Comparison of ENCODE assay signal across 9 cellular contexts in genomic region chr3:72960812-72961518, GRCh38. TPM values are rescaled to one million over a fixed set of nuclear protein-coding genes. Genes with fewer than 3 reads are reported as not detected.
DNase-seq lines count a peak whose midpoint lies in the region; ATAC-seq and TF ChIP-seq lines count a peak whose summit lies in the region.
"Had no signal": no experiment of that assay in that cellular context is flagged by ENCODE, and none has a peak within 500 bp of the region (broad histone marks: within the 10 kb centered on the region; RNA-seq: fewer than 3 reads in every experiment).

No MANE protein-coding gene starts in this region.

- H3K27ac Mint-ChIP-seq in activated T-helper 1 cell treated with anti-CD3 and anti-CD28 coated beads, Interleukin-12 subunit alpha, Interleukin-12 subunit beta, Interleukin-2, Interleukin-4 antibody, amounts not matched to agents 30 ng/mL and 10 ng/mL and 1 ng/mL, durations not matched to agents 14 hours and 24 hours and 36 hours: no peak overlapping the region

- peaks cover 2% of the 10 kb centered on the region for H3K36me3 Mint-ChIP-seq in activated T-helper 1 cell treated with anti-CD3 and anti-CD28 coated beads, Interleukin-12 subunit alpha, Interleukin-12 subunit beta, Interleukin-2, Interleukin-4 antibody, amounts not matched to agents 30 ng/mL and 10 ng/mL and 1 ng/mL, durations not matched to agents 14 hours and 24 hours and 36 hours (ENCODE audit: low read depth)

- TF ChIP-seq POLR2A in Peyer's patch (IDR thresholded peaks at IDR 0.05): no peak

- peaks cover 0 to 19% (median 1%) of the 10 kb centered on the region in 4 donors for H3K4me1 ChIP-seq in Peyer's patch

- H3K4me3 ChIP-seq in Peyer's patch: no peak overlapping the region
- H3K4me3 ChIP-seq in skeletal muscle cell (ENCODE audit: low read depth, low read length): no peak overlapping the region

- DNase-seq in NCI-H82 (lab: John Stamatoyannopoulos, UW) (peak; percentile 15), NCI-H82 treated with DMSO at 0.1 percent for 48 hours (lab: John Stamatoyannopoulos, UW; ENCODE audit: unreplicated experiment) (no peak), Peyer's patch (peak in 2 of 3 donors; percentile 55 to 56), glomerular visceral epithelial cell (ENCODE audit: extremely low spot score) (peak; percentile 38), skeletal muscle cell (ENCODE audit: low read depth) (peak; percentile 60)
- DNase-seq in activated T-helper 1 cell treated with anti-CD3 and anti-CD28 coated beads, Interleukin-12 subunit alpha, Interleukin-12 subunit beta, Interleukin-2, Interleukin-4 antibody, amounts not matched to agents 30 ng/mL and 10 ng/mL and 1 ng/mL, durations not matched to agents 14 hours and 24 hours and 36 hours (ENCODE audit: low spot score): no peak
- DNase-seq: SHP77 treated with DMSO at 0.1 percent for 48 hours had no signal

- H3K4me3 Mint-ChIP-seq in activated T-helper 1 cell treated with anti-CD3 and anti-CD28 coated beads, Interleukin-12 subunit alpha, Interleukin-12 subunit beta, Interleukin-2, Interleukin-4 antibody, amounts not matched to agents 30 ng/mL and 10 ng/mL and 1 ng/mL, durations not matched to agents 14 hours and 24 hours and 36 hours: no peak overlapping the region

- no peaks in the 10 kb centered on the region for H3K9me3 ChIP-seq in Peyer's patch

- ATAC-seq in HG03354 (IDR thresholded peaks at IDR 0.05; ENCODE audit: poor library complexity, severe bottlenecking, unreplicated experiment) (no peak), GM21528 (IDR thresholded peaks at IDR 0.05; ENCODE audit: low FRiP score, unreplicated experiment) (no peak)

- H3K36me3 ChIP-seq in Peyer's patch: no peaks in the 10 kb centered on the region

- H3K27ac ChIP-seq in Peyer's patch: peak overlapping the region in 2 of 4 donors; percentile 28 to 39

- no peaks in the 10 kb centered on the region for H3K27me3 ChIP-seq in Peyer's patch

- no peak for TF ChIP-seq CTCF in Peyer's patch (IDR thresholded peaks at IDR 0.05)

- H3K9me3 Mint-ChIP-seq in activated T-helper 1 cell treated with anti-CD3 and anti-CD28 coated beads, Interleukin-12 subunit alpha, Interleukin-12 subunit beta, Interleukin-2, Interleukin-4 antibody, amounts not matched to agents 30 ng/mL and 10 ng/mL and 1 ng/mL, durations not matched to agents 14 hours and 24 hours and 36 hours: no peaks in the 10 kb centered on the region

- intact Hi-C loops in activated T-helper 1 cell treated with anti-CD3 and anti-CD28 coated beads, Interleukin-12 subunit alpha, Interleukin-12 subunit beta, Interleukin-2, Interleukin-4 antibody, amounts not matched to agents 30 ng/mL and 10 ng/mL and 1 ng/mL, durations not matched to agents 14 hours and 24 hours and 36 hours (cut with micrococcal nuclease): no loop called here

- peaks cover 41% of the 10 kb centered on the region for H3K4me1 Mint-ChIP-seq in activated T-helper 1 cell treated with anti-CD3 and anti-CD28 coated beads, Interleukin-12 subunit alpha, Interleukin-12 subunit beta, Interleukin-2, Interleukin-4 antibody, amounts not matched to agents 30 ng/mL and 10 ng/mL and 1 ng/mL, durations not matched to agents 14 hours and 24 hours and 36 hours (ENCODE audit: low read depth)

- H3K27me3 Mint-ChIP-seq in activated T-helper 1 cell treated with anti-CD3 and anti-CD28 coated beads, Interleukin-12 subunit alpha, Interleukin-12 subunit beta, Interleukin-2, Interleukin-4 antibody, amounts not matched to agents 30 ng/mL and 10 ng/mL and 1 ng/mL, durations not matched to agents 14 hours and 24 hours and 36 hours (ENCODE audit: insufficient read depth): peaks cover 7% of the 10 kb centered on the region

RNA-seq across cellular contexts. Expression of gene PPP4R2, which starts 35.6 kb away (rescaled TPM):
- total RNA-seq in Peyer's patch: 10 to 100 TPM; 39.9 to 49.6 (median 44.2) TPM
- total RNA-seq in activated T-helper 1 cell treated with anti-CD3 and anti-CD28 coated beads, Interleukin-12 subunit alpha, Interleukin-12 subunit beta, Interleukin-2, Interleukin-4 antibody, amounts not matched to agents 30 ng/mL and 10 ng/mL and 1 ng/mL, durations not matched to agents 14 hours and 24 hours and 36 hours: 113 and 125 TPM in 2 replicates

Comparison
In these comparisons a context has a peak if more than half of its experiments do, and no peak if none do; other contexts are left out.
1. DNase-seq: peak in NCI-H82 (single experiment), Peyer's patch (2 of 3), glomerular visceral epithelial cell (single experiment) and skeletal muscle cell (single experiment); none in NCI-H82 treated with DMSO at 0.1 percent for 48 hours (single experiment) and activated T-helper 1 cell treated with anti-CD3 and anti-CD28 coated beads, Interleukin-12 subunit alpha, Interleukin-12 subunit beta, Interleukin-2, Interleukin-4 antibody, amounts not matched to agents 30 ng/mL and 10 ng/mL and 1 ng/mL, durations not matched to agents 14 hours and 24 hours and 36 hours (single experiment).